11 cellular contexts compared by ENCODE assay signal in genomic region chr17:4951486-4951885, GRCh38. TPM values are rescaled to one million over a fixed set of nuclear protein-coding genes. Genes with fewer than 3 reads are reported as not detected.
DNase-seq lines count a peak whose midpoint lies in the region; ATAC-seq and TF ChIP-seq lines count a peak whose summit lies in the region.
"Had no signal": no experiment of that assay in that cellular context is flagged by ENCODE, and none has a peak within 500 bp of the region (broad histone marks: within the 10 kb centered on the region; RNA-seq: fewer than 3 reads in every experiment).

No MANE protein-coding gene starts in this region.

- peaks cover 19% of the 10 kb centered on the region for H3K36me3 Mint-ChIP-seq in GM23338 (ENCODE audit: low read depth)
- peaks cover 19% of the 10 kb centered on the region for H3K36me3 Mint-ChIP-seq in activated T-helper 17 cell treated with anti-CD3 and anti-CD28 coated beads, Interleukin-2, amount 50 U/mL, for 72 hours (ENCODE audit: low read depth)

- H3F3A ChIP-seq in GM23338 (replicated peaks; ENCODE audit: low read depth), result peaks cover 9% of the 10 kb centered on the region

- WGBS in mesodermal cell (ENCODE audit: insufficient coverage in 2 of 2), 2 experiments, result 42 to 54% methylated on average over 2 of the region's 3 CpGs

- peak overlapping the region; percentile 56; the same call in 1 of the 2 replicates for H3K4me3 ChIP-seq in BE2C (ENCODE audit: low read depth, low read length)
- H3K4me3 ChIP-seq in GM23338, result peak overlapping the region; percentile 96
- peak overlapping the region; percentile 98 for H3K4me3 ChIP-seq in mesodermal cell (ENCODE audit: extremely low read depth, insufficient read depth, low read length, poor library complexity, severe bottlenecking)

- H3K9me3 Mint-ChIP-seq in GM23338, result peaks cover 4% of the 10 kb centered on the region; the same call in 2 of the 3 replicates
- H3K9me3 Mint-ChIP-seq in activated T-helper 17 cell treated with anti-CD3 and anti-CD28 coated beads, Interleukin-2, amount 50 U/mL, for 72 hours, result no peaks in the 10 kb centered on the region

- no peak overlapping the region for H3K27ac Mint-ChIP-seq in GM23338
- H3K27ac Mint-ChIP-seq in activated T-helper 17 cell treated with anti-CD3 and anti-CD28 coated beads, Interleukin-2, amount 50 U/mL, for 72 hours, result peak overlapping the region; percentile 90

- no peak for ATAC-seq in GM23338
- no peak for ATAC-seq in activated T-helper 17 cell treated with anti-CD3 and anti-CD28 coated beads, Interleukin-2, amount 50 U/mL, for 72 hours (replicated peaks)

- H3K27ac ChIP-seq in GM23338 (ENCODE audit: low read depth) (peak overlapping the region; percentile 96; the same call in 1 of the 2 replicates), mesodermal cell (ENCODE audit: low read depth, low read length, severe bottlenecking) (peak overlapping the region; percentile 54)

- H3K36me3 ChIP-seq in BE2C (peaks cover 4% of the 10 kb centered on the region), GM23338 (ENCODE audit: insufficient read depth) (peaks cover 4% of the 10 kb centered on the region; the same call in 1 of the 2 replicates), mesodermal cell (ENCODE audit: control insufficient read depth, insufficient read depth, low read length) (peaks cover 21% of the 10 kb centered on the region)

- DNase-seq in BE2C (no peak), GM23338 (ENCODE audit: low spot score) (no peak), NCI-H510A treated with DMSO at 0.1 percent for 48 hours (lab: John Stamatoyannopoulos, UW) (no peak), NOMO-1 (lab: John Stamatoyannopoulos, UW; ENCODE audit: unreplicated experiment in 2 of 2) (no peak), DMS114 treated with DMSO at 0.1 percent for 48 hours (lab: John Stamatoyannopoulos, UW; ENCODE audit: unreplicated experiment) (no peak), RKO (ENCODE audit: low spot score) (no peak)
- DNase-seq: DMS153; kidney; stimulated activated CD4-positive, alpha-beta T cell treated with anti-CD3 and anti-CD28 coated beads, Interleukin-12 subunit alpha, Interleukin-12 subunit beta, amount 100 ng/mL, for 4 hours had no signal

- peaks cover 5% of the 10 kb centered on the region for H4K20me1 ChIP-seq in GM23338 (replicated peaks; ENCODE audit: insufficient read depth)

- no peak for TF ChIP-seq CTCF in BE2C (IDR thresholded peaks at IDR 0.05; ENCODE audit: low read depth, low read length)
- TF ChIP-seq CTCF in GM23338 (conservative IDR thresholded peaks at IDR 0.05; ENCODE audit: low read depth in 2 of 2), result no peak

- peaks cover 18% of the 10 kb centered on the region for H3K27me3 Mint-ChIP-seq in GM23338 (ENCODE audit: insufficient read depth, low read depth, poor library complexity)
- H3K27me3 Mint-ChIP-seq in activated T-helper 17 cell treated with anti-CD3 and anti-CD28 coated beads, Interleukin-2, amount 50 U/mL, for 72 hours, result no peaks in the 10 kb centered on the region

- H3K4me2 ChIP-seq in GM23338, result peak overlapping the region; percentile 96

- H3K27me3 ChIP-seq in BE2C (no peaks in the 10 kb centered on the region), GM23338 (ENCODE audit: insufficient read depth) (no peaks in the 10 kb centered on the region)

- no peak overlapping the region for H2AFZ ChIP-seq in GM23338

- H3K4me3 Mint-ChIP-seq in GM23338, result peak overlapping the region; percentile 88
- peak overlapping the region; percentile 88 for H3K4me3 Mint-ChIP-seq in activated T-helper 17 cell treated with anti-CD3 and anti-CD28 coated beads, Interleukin-2, amount 50 U/mL, for 72 hours

- peaks cover 18% of the 10 kb centered on the region for H3K79me2 ChIP-seq in GM23338 (replicated peaks; ENCODE audit: insufficient read depth)

- H3K4me1 ChIP-seq in BE2C, result peaks cover 4% of the 10 kb centered on the region; the same call in 1 of the 2 replicates
- H3K4me1 ChIP-seq in GM23338 (ENCODE audit: insufficient read depth), result peaks cover 21% of the 10 kb centered on the region
- peaks cover 35% of the 10 kb centered on the region for H3K4me1 ChIP-seq in mesodermal cell (ENCODE audit: control insufficient read depth, insufficient read depth, low read length, poor library complexity, severe bottlenecking)

- H3K4me1 Mint-ChIP-seq in GM23338, result peaks cover 30% of the 10 kb centered on the region
- H3K4me1 Mint-ChIP-seq in activated T-helper 17 cell treated with anti-CD3 and anti-CD28 coated beads, Interleukin-2, amount 50 U/mL, for 72 hours, result peaks cover 17% of the 10 kb centered on the region

- H3K9me3 ChIP-seq in BE2C, result no peaks in the 10 kb centered on the region
- no peaks in the 10 kb centered on the region for H3K9me3 ChIP-seq in mesodermal cell (ENCODE audit: control insufficient read depth, low read length)

- no peaks in the 10 kb centered on the region for H3K9me2 ChIP-seq in GM23338 (ENCODE audit: insufficient read depth)

TF ChIP-seq in GM23338, 12 proteins besides CTCF, POLR2A, EP300 and RAD21:
- TF ChIP-seq ETS1 (IDR thresholded peaks at IDR 0.05) (no peak), CREB1 (CRISPR knock-in tag; IDR thresholded peaks at IDR 0.05; ENCODE audit: low read depth) (no peak), ZNF331 (CRISPR knock-in tag; IDR thresholded peaks at IDR 0.05; ENCODE audit: low read depth) (no peak), JUNB (IDR thresholded peaks at IDR 0.05; ENCODE audit: unreplicated experiment) (no peak), POLR2AphosphoS5 (IDR thresholded peaks at IDR 0.05; ENCODE audit: low read depth) (no peak), EZH2phosphoT487 (IDR thresholded peaks at IDR 0.05; ENCODE audit: unreplicated experiment) (no peak), NANOG (IDR thresholded peaks at IDR 0.05; ENCODE audit: borderline replicate concordance) (no peak)

RNA-seq across cellular contexts. Expression of gene ENO3, which starts 0.6 kb away (rescaled TPM):
- 119 TPM for polyA plus RNA-seq in BE2C (2012; ENCODE audit: insufficient read depth, insufficient read length, low read depth)
- 8.9 and 12.1 TPM in 2 replicates for total RNA-seq in GM23338 (2014; rRNA removed; shearing (Covaris generic))
- polyA plus RNA-seq in GM23338 (2016; fragmentation: Nextera tagmentation; extraction: Ambion mirVana), result 19.6 and 25.5 TPM in 2 replicates
- total RNA-seq in activated T-helper 17 cell treated with anti-CD3 and anti-CD28 coated beads, Interleukin-2, amount 50 U/mL, for 72 hours, result 10 to 100 TPM; 27.4 to 30.3 TPM
- polyA plus RNA-seq in mesodermal cell (2013, experiment 1 of 2), result 28.8 TPM
- polyA plus RNA-seq in mesodermal cell (2013, experiment 2 of 2), result 26.2 TPM

RNA-seq across cellular contexts. Expression of gene PFN1, which starts 3.2 kb away (rescaled TPM):
- polyA plus RNA-seq in BE2C (2012; ENCODE audit: insufficient read depth, insufficient read length, low read depth), result 1,200 TPM
- 1,702 and 2,002 TPM in 2 replicates for total RNA-seq in GM23338 (2014; rRNA removed; shearing (Covaris generic))
- polyA plus RNA-seq in GM23338 (2016; fragmentation: Nextera tagmentation; extraction: Ambion mirVana), result 3,646 and 3,709 TPM in 2 replicates
- total RNA-seq in activated T-helper 17 cell treated with anti-CD3 and anti-CD28 coated beads, Interleukin-2, amount 50 U/mL, for 72 hours, result 1,000 to 10,000 TPM; 1,346 to 1,950 TPM
- polyA plus RNA-seq in mesodermal cell (2013, experiment 1 of 2), result 1,660 TPM
- 1,258 TPM for polyA plus RNA-seq in mesodermal cell (2013, experiment 2 of 2)

RNA-seq across cellular contexts. Expression of gene RNF167, which starts 11.4 kb away (rescaled TPM):
- 87.9 TPM for polyA plus RNA-seq in BE2C (2012; ENCODE audit: insufficient read depth, insufficient read length, low read depth)
- total RNA-seq in GM23338 (2014; rRNA removed; shearing (Covaris generic)), result 84.4 and 87.0 TPM in 2 replicates
- 60.1 and 61.2 TPM in 2 replicates for polyA plus RNA-seq in GM23338 (2016; fragmentation: Nextera tagmentation; extraction: Ambion mirVana)
- 100 to 1,000 TPM; 184 to 197 TPM for total RNA-seq in activated T-helper 17 cell treated with anti-CD3 and anti-CD28 coated beads, Interleukin-2, amount 50 U/mL, for 72 hours
- polyA plus RNA-seq in mesodermal cell (2013, experiment 1 of 2), result 89.9 TPM
- polyA plus RNA-seq in mesodermal cell (2013, experiment 2 of 2), result 77.0 TPM

RNA-seq across cellular contexts. Expression of gene SLC25A11, which starts 11.6 kb away (rescaled TPM):
- polyA plus RNA-seq in BE2C (2012; ENCODE audit: insufficient read depth, insufficient read length, low read depth), result 80.7 TPM
- total RNA-seq in GM23338 (2014; rRNA removed; shearing (Covaris generic)), result 70.4 and 73.6 TPM in 2 replicates
- 35.7 and 37.8 TPM in 2 replicates for polyA plus RNA-seq in GM23338 (2016; fragmentation: Nextera tagmentation; extraction: Ambion mirVana)
- total RNA-seq in activated T-helper 17 cell treated with anti-CD3 and anti-CD28 coated beads, Interleukin-2, amount 50 U/mL, for 72 hours, result 10 to 100 TPM; 54.7 to 68.5 TPM
- polyA plus RNA-seq in mesodermal cell (2013, experiment 1 of 2), result 52.8 TPM
- polyA plus RNA-seq in mesodermal cell (2013, experiment 2 of 2), result 49.4 TPM

RNA-seq across cellular contexts. Expression of gene SPAG7, which starts 16.1 kb away (rescaled TPM):
- 43.8 TPM for polyA plus RNA-seq in BE2C (2012; ENCODE audit: insufficient read depth, insufficient read length, low read depth)
- 77.9 and 85.3 TPM in 2 replicates for total RNA-seq in GM23338 (2014; rRNA removed; shearing (Covaris generic))
- polyA plus RNA-seq in GM23338 (2016; fragmentation: Nextera tagmentation; extraction: Ambion mirVana), result 226 and 242 TPM in 2 replicates
- total RNA-seq in activated T-helper 17 cell treated with anti-CD3 and anti-CD28 coated beads, Interleukin-2, amount 50 U/mL, for 72 hours, result 10 to 100 TPM; 71.6 to 83.4 TPM
- 90.5 TPM for polyA plus RNA-seq in mesodermal cell (2013, experiment 1 of 2)
- polyA plus RNA-seq in mesodermal cell (2013, experiment 2 of 2), result 85.5 TPM
